Comparison of ENCODE assay signal across 8 cellular contexts in genomic region chr4:137124278-137124932, GRCh38.
DNase-seq lines count a peak whose midpoint lies in the region; ATAC-seq and TF ChIP-seq lines count a peak whose summit lies in the region.

No MANE protein-coding gene starts in this region.

- no peak for TF ChIP-seq EP300 in upper lobe of left lung (IDR thresholded peaks at IDR 0.05)

- H3K4me3 ChIP-seq in breast epithelium = peak overlapping the region; percentile 38 to 64 (median 40)
- H3K4me3 ChIP-seq in upper lobe of left lung = peak overlapping the region in 2 of 4 donors; percentile 28 to 30
- H3K4me3 ChIP-seq in CD8-positive, alpha-beta T cell (ENCODE audit: low read depth, low read length) = no peak overlapping the region

- ATAC-seq in GM19438 (IDR thresholded peaks at IDR 0.05; ENCODE audit: low read depth, unreplicated experiment) (peak; percentile 83), HG03460 (IDR thresholded peaks at IDR 0.05; ENCODE audit: unreplicated experiment) (peak; percentile 86), left lobe of liver (peak; percentile 83), upper lobe of left lung (ENCODE audit: low FRiP score in 2 of 2) (peak; percentile 53 to 95)
- no peak for ATAC-seq in CD8-positive, alpha-beta T cell

- POLR2A ChIA-PET in CD8-positive, alpha-beta T cell (lab: Charles Lee) = no interaction called here

- no peak overlapping the region for H3K27ac Mint-ChIP-seq in CD8-positive, alpha-beta T cell

- no peaks in the 10 kb centered on the region for H3K27me3 Mint-ChIP-seq in CD8-positive, alpha-beta T cell (ENCODE audit: low read depth)

- H3K9me3 Mint-ChIP-seq in CD8-positive, alpha-beta T cell = no peaks in the 10 kb centered on the region

- CTCF ChIA-PET in CD8-positive, alpha-beta T cell (lab: Charles Lee) = no interaction called here

- TF ChIP-seq CTCF in breast epithelium (IDR thresholded peaks at IDR 0.05) (peak in 2 of 3 donors; percentile 44 to 55), upper lobe of left lung (IDR thresholded peaks at IDR 0.05) (peak in 5 of 6 experiments; percentile 27 to 59 (median 50))
- TF ChIP-seq CTCF in CD8-positive, alpha-beta T cell (IDR thresholded peaks at IDR 0.05) = no peak

- peak overlapping the region in 1 of 2 donors; percentile 17 for H3K27ac ChIP-seq in breast epithelium
- H3K27ac ChIP-seq in upper lobe of left lung = no peak overlapping the region
- H3K27ac ChIP-seq in CD8-positive, alpha-beta T cell (ENCODE audit: low read depth, low read length) = no peak overlapping the region

- H3K36me3 ChIP-seq in breast epithelium (no peaks in the 10 kb centered on the region), upper lobe of left lung (no peaks in the 10 kb centered on the region)
- no peaks in the 10 kb centered on the region for H3K36me3 ChIP-seq in CD8-positive, alpha-beta T cell (ENCODE audit: insufficient read depth, low read length)

- TF ChIP-seq POLR2A in breast epithelium (IDR thresholded peaks at IDR 0.05) = no peak
- no peak for TF ChIP-seq POLR2A in upper lobe of left lung (IDR thresholded peaks at IDR 0.05)

- DNase-seq in CD1c-positive myeloid dendritic cell (ENCODE audit: extremely low spot score) = peak; percentile 1
- peak; percentile 67 for DNase-seq in NCI-H510A treated with DMSO at 0.1 percent for 48 hours (lab: John Stamatoyannopoulos, UW)
- DNase-seq in breast epithelium (ENCODE audit: low spot score in 2 of 2) = no peak
- DNase-seq in left lobe of liver (ENCODE audit: low spot score) = no peak
- DNase-seq in upper lobe of left lung = no peak
- DNase-seq in CD8-positive, alpha-beta T cell = no peak

- no peaks in the 10 kb centered on the region for H3K36me3 Mint-ChIP-seq in CD8-positive, alpha-beta T cell

- no peak overlapping the region for H3K4me3 Mint-ChIP-seq in CD8-positive, alpha-beta T cell

- intact Hi-C loops in breast epithelium (cut with DNase I; ENCODE audit: low total_unique reads) = no loop called here
- intact Hi-C loops in CD8-positive, alpha-beta T cell (cut with DNase I, micrococcal nuclease) = no loop called here

- 40 to 57% methylated on average over 5 of the region's 5 CpGs for WGBS in upper lobe of left lung, 2 donors

- H3K4me1 Mint-ChIP-seq in CD8-positive, alpha-beta T cell (ENCODE audit: low read depth) = no peaks in the 10 kb centered on the region

- H3K4me1 ChIP-seq in breast epithelium (no peaks in the 10 kb centered on the region), upper lobe of left lung (no peaks in the 10 kb centered on the region)
- H3K4me1 ChIP-seq in CD8-positive, alpha-beta T cell (ENCODE audit: insufficient read depth, low read length) = no peaks in the 10 kb centered on the region

- H3K9me3 ChIP-seq in breast epithelium = no peaks in the 10 kb centered on the region
- no peaks in the 10 kb centered on the region for H3K9me3 ChIP-seq in upper lobe of left lung
- H3K9me3 ChIP-seq in CD8-positive, alpha-beta T cell (ENCODE audit: low read length) = no peaks in the 10 kb centered on the region

- no peaks in the 10 kb centered on the region for H3K27me3 ChIP-seq in breast epithelium
- no peaks in the 10 kb centered on the region for H3K27me3 ChIP-seq in upper lobe of left lung
- H3K27me3 ChIP-seq in CD8-positive, alpha-beta T cell (ENCODE audit: insufficient read depth, low read length) = no peaks in the 10 kb centered on the region

Comparison
In these comparisons a context has a peak if more than half of its experiments do, and no peak if none do; other contexts are left out.
1. DNase-seq: peak in CD1c-positive myeloid dendritic cell (single experiment) and NCI-H510A treated with DMSO at 0.1 percent for 48 hours (single experiment); none in breast epithelium (0 of 2), left lobe of liver (single experiment), upper lobe of left lung (0 of 2) and CD8-positive, alpha-beta T cell (0 of 7).